Comparison of ENCODE assay signal across 8 cellular contexts in the genomic region with DNA sequence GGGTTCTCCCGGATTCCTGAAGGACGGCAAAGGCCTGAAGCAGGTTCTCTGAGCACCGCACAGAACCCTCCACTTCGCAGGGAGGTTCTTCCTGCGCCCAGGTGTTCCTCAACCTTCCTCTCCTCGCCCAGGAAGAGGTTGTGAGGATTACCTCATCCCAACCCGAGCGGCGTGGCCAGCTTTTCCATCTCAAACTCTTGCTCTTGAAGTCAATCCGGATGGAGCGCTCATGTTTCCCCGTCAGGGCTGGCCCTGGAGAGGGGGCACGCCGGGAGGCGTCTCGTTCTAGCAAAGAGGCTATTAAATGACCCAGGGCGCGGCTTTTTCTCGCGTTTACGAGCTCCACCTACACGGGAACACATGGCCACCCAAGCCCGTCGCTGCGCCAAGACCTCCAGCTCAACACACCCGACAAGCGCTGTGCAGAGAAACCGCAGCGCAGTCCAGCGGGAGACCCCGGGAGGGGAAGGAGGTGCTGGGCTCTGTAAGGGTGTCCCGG. TPM values are rescaled to one million over a fixed set of nuclear protein-coding genes. Genes with fewer than 3 reads are reported as not detected.
A peak's percentile ranks its signal among the peaks of the same experiment; 100 is the strongest.
DNase-seq lines count a peak whose midpoint lies in the region; ATAC-seq and TF ChIP-seq lines count a peak whose summit lies in the region.

No MANE protein-coding gene starts in this region.

- H3K27ac ChIP-seq in HL-60 (replicated peaks) (peak overlapping the region; percentile 85), adrenal gland (peak overlapping the region; percentile 90 to 97 (median 96))

- H3K9me3 ChIP-seq in adrenal gland (replicated peaks in 1 of 3), result no peaks in the 10 kb centered on the region

- no peaks in the 10 kb centered on the region for H3K27me3 ChIP-seq in HL-60 (ENCODE audit: insufficient read depth, poor library complexity, severe bottlenecking)
- H3K27me3 ChIP-seq in adrenal gland, result no peaks in the 10 kb centered on the region

- H3K4me1 ChIP-seq in adrenal gland (replicated peaks in 1 of 2), result peaks cover 11 to 30% of the 10 kb centered on the region in 2 donors

- TF ChIP-seq POLR2A in adrenal gland (IDR thresholded peaks at IDR 0.05), result peak; percentile 7 to 57

- intact Hi-C loops in adrenal gland (cut with DNase I) (no loop called here), left cardiac atrium (cut with DNase I) (no loop called here), posterior cingulate gyrus (cut with DNase I) (loop anchor here (5.0 to 10.0 kb wide), 3 partner anchors 41 to 359 kb away; partner anchors contain the start of genes ASXL2 and DTNB)

- H3K36me3 ChIP-seq in adrenal gland (replicated peaks in 1 of 2), result peaks cover 0 to 9% of the 10 kb centered on the region in 2 donors

- WGBS in adrenal gland, 4 donors, result 0 to 1% (median 0%) methylated on average over 15 to 32 of the region's 32 CpGs

- ATAC-seq in GM19395 (IDR thresholded peaks at IDR 0.05; ENCODE audit: unreplicated experiment), result peak; percentile 43
- peak; percentile 20 to 59 for ATAC-seq in left cardiac atrium

- DNase-seq in COR-L47 (lab: John Stamatoyannopoulos, UW) (peak; percentile 94), HL-60 (ENCODE audit: low read depth in 1 of 2, low spot score in 1 of 2) (peak in 1 of 2 experiments; percentile 58), NCI-H524 treated with DMSO at 0.1 percent for 48 hours (lab: John Stamatoyannopoulos, UW) (peak; percentile 79), adrenal gland (peak; percentile 59 to 90 (median 82)), left cardiac atrium (peak; percentile 85), posterior cingulate gyrus (peak in 8 of 10 donors; percentile 44 to 93 (median 70)), middle frontal gyrus (ENCODE audit: extremely low spot score, low spot score) (no peak)

- TF ChIP-seq CTCF in HL-60 (IDR thresholded peaks at IDR 0.05; ENCODE audit: insufficient read depth, low read length) (no peak), adrenal gland (IDR thresholded peaks at IDR 0.05) (no peak)

- H3K4me3 ChIP-seq in HL-60 (replicated peaks; ENCODE audit: insufficient read depth, low read length) (peak overlapping the region; percentile 78), adrenal gland (peak overlapping the region; percentile 22 to 78 (median 60))

RNA-seq across cellular contexts. Expression of gene RAB10, which starts 0.6 kb away (rescaled TPM):
- total RNA-seq in adrenal gland (100 to 1,000 TPM in 7 of 8 donors, 10 to 100 TPM in 1; 96.3 to 258 (median 155) TPM), left cardiac atrium (100 to 1,000 TPM in 1 of 2 donors, 10 to 100 TPM in 1; 93.8 to 108 TPM)
- polyA plus RNA-seq in adrenal gland, result 100 to 1,000 TPM in 1 of 3 donors, 10 to 100 TPM in 2; 31.8 to 369 (median 36.5) TPM

RNA-seq across cellular contexts. Expression of gene KIF3C, which starts 51.0 kb away (rescaled TPM):
- 10 to 100 TPM in 4 of 8 donors, 1 to 10 TPM in 4; 5.0 to 22.8 (median 10.0) TPM for total RNA-seq in adrenal gland
- polyA plus RNA-seq in adrenal gland, result 10 to 100 TPM in 1 of 3 donors, 1 to 10 TPM in 2; 2.8 to 10.4 (median 6.4) TPM
- 1 to 10 TPM; 3.0 to 5.3 TPM for total RNA-seq in left cardiac atrium
